1 cellular context compared by ENCODE assay signal in genomic region chr14:105546410-105546809, GRCh38. TPM values are rescaled to one million over a fixed set of nuclear protein-coding genes. Genes with fewer than 3 reads are reported as not detected.
"Had no signal": no experiment of that assay in that cellular context is flagged by ENCODE, and none has a peak within 500 bp of the region (broad histone marks: within the 10 kb centered on the region; RNA-seq: fewer than 3 reads in every experiment).

No MANE protein-coding gene starts in this region.

RNA-seq across cellular contexts. Expression of gene CRIP1, which starts 59.7 kb away (rescaled TPM):
- total RNA-seq: frontal cortex had no signal
